In the genomic region with DNA sequence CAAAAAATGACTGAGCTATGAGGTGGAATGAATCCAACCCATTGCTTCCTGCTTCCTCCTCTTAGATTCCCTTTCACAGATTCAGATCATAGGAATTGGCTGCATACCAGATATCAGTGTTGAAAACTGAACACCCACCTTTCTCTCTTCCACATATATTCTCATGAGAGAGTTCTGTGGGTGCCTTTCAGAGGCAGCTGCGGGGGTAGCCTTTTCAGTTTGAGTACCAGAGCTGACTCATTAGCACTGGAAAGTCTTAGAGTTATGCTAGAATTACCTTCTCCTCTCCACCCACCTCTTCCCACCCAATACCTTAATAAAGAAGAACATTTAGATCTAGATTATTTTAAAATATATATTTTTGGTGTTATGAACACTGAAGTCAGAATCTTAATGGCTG, we compare ENCODE assay signal across 11 cellular contexts.
"Had no signal": no experiment of that assay in that cellular context is flagged by ENCODE, and none has a peak within 500 bp of the region (broad histone marks: within the 10 kb centered on the region; RNA-seq: fewer than 3 reads in every experiment).

No MANE protein-coding gene starts in this region.

- H3K4me3 Mint-ChIP-seq: activated naive CD4-positive, alpha-beta T cell treated with anti-CD3 and anti-CD28 coated beads for 36 hours; neural crest cell had no signal

- H3K27ac Mint-ChIP-seq: activated naive CD4-positive, alpha-beta T cell treated with anti-CD3 and anti-CD28 coated beads for 36 hours had no signal

- H3K4me1 Mint-ChIP-seq: neural crest cell had no signal

- ATAC-seq: heart left ventricle; left lobe of liver; pancreas; stimulated activated naive CD8-positive, alpha-beta T cell treated with anti-CD3 and anti-CD28 coated beads, Interleukin-15, Interleukin-2, amounts not matched to agents 100 U/mL and 50 U/mL, for 24 hours; upper lobe of right lung had no signal

- DNase-seq: activated CD4-positive, alpha-beta T cell treated with anti-CD3 and anti-CD28 coated beads for 48 hours; activated naive CD4-positive, alpha-beta T cell treated with anti-CD3 and anti-CD28 coated beads for 36 hours; heart left ventricle; islet precursor cell; mesenchymal stem cell; pancreas; stimulated activated CD4-positive, alpha-beta T cell treated with anti-CD3 and anti-CD28 coated beads, Interleukin-2, amount 100 ng/mL, for 48 hours; stimulated activated naive CD8-positive, alpha-beta T cell treated with anti-CD3 and anti-CD28 coated beads, Interleukin-15, Interleukin-2, amounts not matched to agents 100 U/mL and 50 U/mL, for 24 hours; upper lobe of right lung had no signal
